19 cellular contexts compared by ENCODE assay signal in genomic region chr2:221423212-221423804, GRCh38.
DNase-seq lines count a peak whose midpoint lies in the region; ATAC-seq lines count a peak whose summit lies in the region.
"Had no signal": no experiment of that assay in that cellular context is flagged by ENCODE, and none has a peak within 500 bp of the region (broad histone marks: within the 10 kb centered on the region; RNA-seq: fewer than 3 reads in every experiment).

No MANE protein-coding gene starts in this region.

- DNase-seq in Daoy (ENCODE audit: low read depth) (peak; percentile 50), NCI-H1105 treated with DMSO at 0.1 percent for 48 hours (lab: John Stamatoyannopoulos, UW) (peak; percentile 49), dermis blood vessel endothelial cell (peak; percentile 91), iris pigment epithelial cell (ENCODE audit: low read depth) (peak; percentile 21)
- no peak for DNase-seq in activated effector memory CD4-positive, alpha-beta T cell treated with anti-CD3 and anti-CD28 coated beads, Interleukin-2, amount 50 U/mL, for 16 hours
- DNase-seq in activated T-cell treated with anti-CD3 and anti-CD28 coated beads, Interleukin-2, amount 50 U/mL, for 4 hours: no peak
- DNase-seq: activated CD4-positive, alpha-beta memory T cell treated with anti-CD3 and anti-CD28 coated beads, Interleukin-2, amount 10 ng/mL, durations not matched to agents 7 days and 5 days; CD4-positive, CD25-positive, alpha-beta regulatory T cell; DMS 273 treated with DMSO at 0.1 percent for 48 hours; effector CD4-positive, alpha-beta T cell; Kasumi-1; NCI-H510A; posterior cingulate gyrus; T-helper 9 cell had no signal

- peaks cover 20% of the 10 kb centered on the region for H3K4me1 Mint-ChIP-seq in activated T-cell treated with anti-CD3 and anti-CD28 coated beads, Interleukin-2, amount 50 U/mL, for 4 hours (ENCODE audit: low read depth)
- H3K4me1 Mint-ChIP-seq: WTC11 had no signal

- H3K36me3 Mint-ChIP-seq in activated T-cell treated with anti-CD3 and anti-CD28 coated beads, Interleukin-2, amount 50 U/mL, for 4 hours (ENCODE audit: insufficient read depth): peaks cover 38% of the 10 kb centered on the region
- H3K36me3 Mint-ChIP-seq: WTC11 had no signal

- no peaks in the 10 kb centered on the region for H3K9me3 Mint-ChIP-seq in activated T-cell treated with anti-CD3 and anti-CD28 coated beads, Interleukin-2, amount 50 U/mL, for 4 hours
- H3K9me3 Mint-ChIP-seq: activated CD4-positive, alpha-beta memory T cell treated with anti-CD3 and anti-CD28 coated beads, Interleukin-2, amount 10 ng/mL, durations not matched to agents 7 days and 5 days; central memory CD8-positive, alpha-beta T cell; nephron; WTC11 had no signal

- H3K27me3 Mint-ChIP-seq in activated T-cell treated with anti-CD3 and anti-CD28 coated beads, Interleukin-2, amount 50 U/mL, for 4 hours (ENCODE audit: low read depth): no peaks in the 10 kb centered on the region
- H3K27me3 Mint-ChIP-seq: activated CD4-positive, alpha-beta memory T cell treated with anti-CD3 and anti-CD28 coated beads, Interleukin-2, amount 10 ng/mL, durations not matched to agents 7 days and 5 days; central memory CD8-positive, alpha-beta T cell had no signal

- ATAC-seq in HG03196 (IDR thresholded peaks at IDR 0.05; ENCODE audit: unreplicated experiment): no peak
- ATAC-seq in activated T-cell treated with anti-CD3 and anti-CD28 coated beads, Interleukin-2, amount 50 U/mL, for 4 hours: no peak
- ATAC-seq: left lobe of liver, WTC11 had no signal

- H3K4me3 Mint-ChIP-seq in activated T-cell treated with anti-CD3 and anti-CD28 coated beads, Interleukin-2, amount 50 U/mL, for 4 hours: no peak overlapping the region
- H3K4me3 Mint-ChIP-seq: activated CD4-positive, alpha-beta memory T cell treated with anti-CD3 and anti-CD28 coated beads, Interleukin-2, amount 10 ng/mL, durations not matched to agents 7 days and 5 days; CD4-positive, CD25-positive, alpha-beta regulatory T cell; central memory CD8-positive, alpha-beta T cell; nephron; WTC11 had no signal

Comparison
In these comparisons a context has a peak if more than half of its experiments do, and no peak if none do; other contexts are left out.
1. DNase-seq: peak in Daoy (single experiment), NCI-H1105 treated with DMSO at 0.1 percent for 48 hours (single experiment), dermis blood vessel endothelial cell (single experiment) and iris pigment epithelial cell (single experiment); none in activated effector memory CD4-positive, alpha-beta T cell treated with anti-CD3 and anti-CD28 coated beads, Interleukin-2, amount 50 U/mL, for 16 hours (single experiment) and activated T-cell treated with anti-CD3 and anti-CD28 coated beads, Interleukin-2, amount 50 U/mL, for 4 hours (single experiment).